ENCODE assay signal across 34 cellular contexts in genomic region chr3:100467133-100467532, GRCh38.
"Had no signal": no experiment of that assay in that cellular context is flagged by ENCODE, and none has a peak within 500 bp of the region (broad histone marks: within the 10 kb centered on the region; RNA-seq: fewer than 3 reads in every experiment).

No MANE protein-coding gene starts in this region.

- H3K27ac Mint-ChIP-seq: activated B cell treated with CpG ODN at 0.5 μM for 24 hours; activated CD4-positive, alpha-beta memory T cell treated with anti-CD3 and anti-CD28 coated beads for 36 hours; activated CD4-positive, alpha-beta T cell treated with anti-CD3 and anti-CD28 coated beads, Interleukin-2, amount 10 ng/mL, durations not matched to agents 24 days and 14 days; activated CD8-positive, alpha-beta T cell treated with anti-CD3 and anti-CD28 coated beads for 36 hours; activated naive CD4-positive, alpha-beta T cell treated with anti-CD3 and anti-CD28 coated beads for 36 hours; activated naive CD8-positive, alpha-beta T cell treated with anti-CD3 and anti-CD28 coated beads, Interleukin-2, amount 50 U/mL, for 24 hours; activated T-cell treated with anti-CD3 and anti-CD28 coated beads, Interleukin-2, amount 50 U/mL, for 72 hours; activated T-helper 1 cell treated with anti-CD3 and anti-CD28 coated beads, Interleukin-12 subunit alpha, Interleukin-12 subunit beta, Interleukin-2, Interleukin-4 antibody, amounts not matched to agents 30 ng/mL and 10 ng/mL and 1 ng/mL, durations not matched to agents 14 hours and 24 hours and 36 hours; brain; T-helper 1 cell treated with Interleukin-12 subunit alpha and Interleukin-12 subunit beta and Interleukin-4 antibody, amounts not matched to agents 30 μg/mL and 1 μg/mL, for 36 hours; T-helper 2 cell treated with Interferon-gamma antibody and Interleukin-4, amounts not matched to agents 5 μg/mL and 100 μg/mL, for 36 hours had no signal

- H3K36me3 ChIP-seq: ascending aorta had no signal

- H3K4me3 ChIP-seq: ascending aorta had no signal

- DNase-seq: activated B cell treated with CpG ODN at 0.5 μM for 24 hours; activated CD4-positive, alpha-beta memory T cell treated with anti-CD3 and anti-CD28 coated beads for 36 hours; activated CD4-positive, alpha-beta T cell treated with anti-CD3 and anti-CD28 coated beads for 4 hours; activated CD4-positive, alpha-beta T cell treated with anti-CD3 and anti-CD28 coated beads, Interleukin-2, amount 10 ng/mL, durations not matched to agents 24 days and 14 days; activated CD4-positive, alpha-beta T cell treated with anti-CD3 and anti-CD28 coated beads, Interleukin-2, amount 50 U/mL, for 1 hour; activated CD4-positive, alpha-beta T cell treated with anti-CD3 and anti-CD28 coated beads, Interleukin-2, amount 50 U/mL, for 4 hours; activated CD4-positive, CD25-positive, alpha-beta regulatory T cell treated with anti-CD3 and anti-CD28 coated beads, Interleukin-2, amount 50 U/mL, for 72 hours; activated CD8-positive, alpha-beta memory T cell treated with anti-CD3 and anti-CD28 coated beads, Interleukin-2, amount 50 U/mL, for 4 hours; activated CD8-positive, alpha-beta T cell treated with anti-CD3 and anti-CD28 coated beads for 36 hours; activated effector memory CD4-positive, alpha-beta T cell treated with anti-CD3 and anti-CD28 coated beads, Interleukin-2, amount 50 U/mL, for 16 hours; activated gamma-delta T cell treated with Interleukin-2 at 50 U/mL for 16 hours; activated naive CD4-positive, alpha-beta T cell; activated naive CD4-positive, alpha-beta T cell treated with anti-CD3 and anti-CD28 coated beads for 36 hours; activated naive CD4-positive, alpha-beta T cell treated with anti-CD3 and anti-CD28 coated beads, Interleukin-2, amount 50 U/mL, for 16 hours; activated naive CD8-positive, alpha-beta T cell treated with anti-CD3 and anti-CD28 coated beads, Interleukin-2, amount 10 ng/mL, durations not matched to agents 7 days and 5 days; activated naive CD8-positive, alpha-beta T cell treated with anti-CD3 and anti-CD28 coated beads, Interleukin-2, amount 50 U/mL, for 24 hours; activated T-cell treated with anti-CD3 and anti-CD28 coated beads for 4 hours; activated T-cell treated with anti-CD3 and anti-CD28 coated beads, Interleukin-2, amount 50 U/mL, for 1 hour; activated T-cell treated with anti-CD3 and anti-CD28 coated beads, Interleukin-2, amount 50 U/mL, for 4 hours; activated T-cell treated with anti-CD3 and anti-CD28 coated beads, Interleukin-2, amount 50 U/mL, for 72 hours; amygdala; anterior cingulate cortex; central memory CD4-positive, alpha-beta T cell; T-helper 1 cell; T-helper 2 cell; T-helper 9 cell had no signal

- H3K4me3 Mint-ChIP-seq: activated B cell treated with CpG ODN at 0.5 μM for 24 hours; activated CD4-positive, alpha-beta memory T cell treated with anti-CD3 and anti-CD28 coated beads for 36 hours; activated CD8-positive, alpha-beta T cell treated with anti-CD3 and anti-CD28 coated beads for 36 hours; activated naive CD4-positive, alpha-beta T cell treated with anti-CD3 and anti-CD28 coated beads for 36 hours; activated naive CD8-positive, alpha-beta T cell treated with anti-CD3 and anti-CD28 coated beads, Interleukin-2, amount 10 ng/mL, durations not matched to agents 7 days and 5 days; activated naive CD8-positive, alpha-beta T cell treated with anti-CD3 and anti-CD28 coated beads, Interleukin-2, amount 50 U/mL, for 24 hours; activated T-cell treated with anti-CD3 and anti-CD28 coated beads, Interleukin-2, amount 50 U/mL, for 4 hours; activated T-helper 1 cell treated with anti-CD3 and anti-CD28 coated beads, Interleukin-12 subunit alpha, Interleukin-12 subunit beta, Interleukin-2, Interleukin-4 antibody, amounts not matched to agents 30 ng/mL and 10 ng/mL and 1 ng/mL, durations not matched to agents 14 hours and 24 hours and 36 hours; brain; T-helper 1 cell treated with Interleukin-12 subunit alpha and Interleukin-12 subunit beta and Interleukin-4 antibody, amounts not matched to agents 30 μg/mL and 1 μg/mL, for 36 hours; T-helper 2 cell treated with Interferon-gamma antibody and Interleukin-4, amounts not matched to agents 5 μg/mL and 100 μg/mL, for 36 hours had no signal

- H3K9me3 Mint-ChIP-seq: activated T-helper 17 cell treated with anti-CD3 and anti-CD28 coated beads, Interleukin-2, amount 50 U/mL, for 72 hours had no signal

- ATAC-seq: activated CD8-positive, alpha-beta T cell treated with anti-CD3 and anti-CD28 coated beads for 36 hours; activated naive CD4-positive, alpha-beta T cell treated with anti-CD3 and anti-CD28 coated beads, Interleukin-2, amount 50 U/mL, for 72 hours; activated naive CD8-positive, alpha-beta T cell treated with anti-CD3 and anti-CD28 coated beads, Interleukin-2, amount 50 U/mL, for 24 hours; activated T-cell treated with anti-CD3 and anti-CD28 coated beads, Interleukin-2, amount 50 U/mL, for 4 hours; activated T-cell treated with anti-CD3 and anti-CD28 coated beads, Interleukin-2, amount 50 U/mL, for 72 hours; activated T-helper 17 cell treated with anti-CD3 and anti-CD28 coated beads, Interleukin-2, amount 50 U/mL, for 72 hours had no signal

- H3K27me3 Mint-ChIP-seq: activated CD4-positive, alpha-beta memory T cell treated with anti-CD3 and anti-CD28 coated beads for 36 hours; activated CD4-positive, alpha-beta T cell treated with anti-CD3 and anti-CD28 coated beads, Interleukin-2, amount 10 ng/mL, durations not matched to agents 24 days and 14 days; activated CD8-positive, alpha-beta T cell treated with anti-CD3 and anti-CD28 coated beads for 36 hours; activated naive CD8-positive, alpha-beta T cell treated with anti-CD3 and anti-CD28 coated beads, Interleukin-2, amount 10 ng/mL, durations not matched to agents 7 days and 5 days; activated naive CD8-positive, alpha-beta T cell treated with anti-CD3 and anti-CD28 coated beads, Interleukin-2, amount 50 U/mL, for 24 hours; activated T-helper 17 cell treated with anti-CD3 and anti-CD28 coated beads, Interleukin-2, amount 50 U/mL, for 72 hours had no signal

- H3K9me3 ChIP-seq: ascending aorta had no signal

- H3K27me3 ChIP-seq: ascending aorta had no signal

- H3K4me1 Mint-ChIP-seq: activated B cell treated with CpG ODN at 0.5 μM for 24 hours; activated naive CD8-positive, alpha-beta T cell treated with anti-CD3 and anti-CD28 coated beads, Interleukin-2, amount 50 U/mL, for 24 hours had no signal

- H3K36me3 Mint-ChIP-seq: activated naive CD8-positive, alpha-beta T cell treated with anti-CD3 and anti-CD28 coated beads, Interleukin-2, amount 10 ng/mL, durations not matched to agents 7 days and 5 days; brain had no signal

- H3K27ac ChIP-seq: ascending aorta, VCaP had no signal

- H3K4me1 ChIP-seq: ascending aorta had no signal
